In the genomic region with DNA sequence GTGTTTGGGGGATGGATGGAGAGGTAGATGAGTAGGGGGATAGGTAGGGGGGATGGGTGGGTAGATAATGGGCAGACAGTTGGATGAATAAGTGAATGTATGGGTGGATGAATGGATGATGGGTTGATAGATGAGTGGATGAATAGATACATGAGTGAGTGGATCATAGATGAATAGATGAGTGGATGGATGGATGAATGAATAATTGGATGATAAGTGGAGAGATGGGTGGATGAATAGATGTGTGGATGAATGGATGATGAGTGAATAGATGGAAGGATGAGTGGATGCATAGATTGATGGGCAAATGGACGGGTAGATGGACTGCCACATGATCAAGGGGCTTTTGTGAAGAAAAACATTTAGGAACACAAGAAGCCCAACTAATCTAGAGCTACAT, we compare ENCODE assay signal across 18 cellular contexts.
DNase-seq lines count a peak whose midpoint lies in the region; ATAC-seq, FAIRE-seq and TF ChIP-seq lines count a peak whose summit lies in the region.
"Had no signal": no experiment of that assay in that cellular context is flagged by ENCODE, and none has a peak within 500 bp of the region (broad histone marks: within the 10 kb centered on the region; RNA-seq: fewer than 3 reads in every experiment).

No MANE protein-coding gene starts in this region.

- peak overlapping the region; percentile 99 for H2BK120ac ChIP-seq in IMR-90 (ENCODE audit: low read depth, low read length)

- H3K4me1 ChIP-seq in IMR-90 (ENCODE audit: control insufficient read depth, insufficient read depth, low read length), result peaks cover 22% of the 10 kb centered on the region
- H3K4me1 ChIP-seq in astrocyte (ENCODE audit: insufficient read depth, low read length), result peaks cover 3% of the 10 kb centered on the region
- no peaks in the 10 kb centered on the region for H3K4me1 ChIP-seq in smooth muscle cell (ENCODE audit: low read depth)
- H3K4me1 ChIP-seq: BLaER1, Caco-2 had no signal

- H3K4me2 ChIP-seq in IMR-90 (ENCODE audit: low read depth, low read length), result no peak overlapping the region
- peak overlapping the region; percentile 6 for H3K4me2 ChIP-seq in astrocyte (ENCODE audit: low read length)
- H3K4me2 ChIP-seq in smooth muscle cell, result no peak overlapping the region
- H3K4me2 ChIP-seq: BLaER1 had no signal

- CTCF ChIA-PET in IMR-90 (lab: Yijun Ruan, JAX), result no interaction called here

- peak overlapping the region; percentile 73; the same call in 1 of the 2 replicates for H4K5ac ChIP-seq in IMR-90 (ENCODE audit: low read depth, low read length)

- peak overlapping the region; percentile 98 for H4K91ac ChIP-seq in IMR-90 (ENCODE audit: insufficient read depth, low read depth, low read length)

- H2AK5ac ChIP-seq in IMR-90 (ENCODE audit: low read depth, low read length), result peak overlapping the region; percentile 96

- H3K9me3 ChIP-seq in IMR-90 (ENCODE audit: control insufficient read depth, insufficient read depth, low read length) (no peaks in the 10 kb centered on the region), astrocyte (ENCODE audit: insufficient read depth, low read depth, low read length) (no peaks in the 10 kb centered on the region), smooth muscle cell (replicated peaks; ENCODE audit: low read depth) (no peaks in the 10 kb centered on the region)
- H3K9me3 ChIP-seq: BLaER1, Caco-2 had no signal

- no peak for FAIRE-seq in astrocyte (lab: Jason Lieb, UNC)
- FAIRE-seq: GM18507, H54 had no signal

- H2BK5ac ChIP-seq in IMR-90 (ENCODE audit: low read depth, low read length, poor library complexity, severe bottlenecking), result peak overlapping the region; percentile 99

- no TSS peak for BruUV-seq in IMR-90 (replicated peaks; lab: Mats Ljungman, UMichigan)

- peak overlapping the region; percentile 67 for H2BK15ac ChIP-seq in IMR-90 (ENCODE audit: low read depth, low read length)

- intact Hi-C loops in IMR-90 (cut with micrococcal nuclease), result loop anchor here (5.0 kb wide), 1 partner anchor 133 kb away; the partner anchor contains the start of gene F3

- dilution Hi-C loops in IMR-90 (cut with HindIII; ENCODE audit: low sequenced_read_pairs, unreplicated experiment), result no loop called here

- TF ChIP-seq POLR2A in IMR-90 (IDR thresholded peaks at IDR 0.05; ENCODE audit: low read depth, low read length), result no peak

- H3K23ac ChIP-seq in IMR-90 (ENCODE audit: low read depth, low read length), result peak overlapping the region; percentile 94; the same call in 1 of the 2 replicates

- peaks cover 29% of the 10 kb centered on the region for H3K4me1 Mint-ChIP-seq in astrocyte (ENCODE audit: low read depth, unreplicated experiment)
- H3K4me1 Mint-ChIP-seq: CD8-positive, alpha-beta memory T cell; IgD-negative memory B cell had no signal

- H3K9me3 Mint-ChIP-seq in astrocyte (ENCODE audit: unreplicated experiment), result no peaks in the 10 kb centered on the region
- H3K9me3 Mint-ChIP-seq: IgD-negative memory B cell had no signal

- H3K79me1 ChIP-seq in IMR-90 (ENCODE audit: low read depth in 1 of 2, low read length in 2 of 2), result peaks cover 0 to 17% of the 10 kb centered on the region in 2 experiments; a peak in 1 of 4 replicates

- no peak for ATAC-seq in IMR-90 (ENCODE audit: low read depth)
- ATAC-seq in GM18873 (IDR thresholded peaks at IDR 0.05; ENCODE audit: low FRiP score, unreplicated experiment), result no peak
- ATAC-seq: HCT116 had no signal

- peaks cover 17% of the 10 kb centered on the region for H3K9me1 ChIP-seq in IMR-90 (ENCODE audit: insufficient read depth, low read length)

- peak overlapping the region; percentile 92; the same call in 1 of the 2 replicates for H3K56ac ChIP-seq in IMR-90 (ENCODE audit: extremely low read depth, insufficient read depth, low read length)

- POLR2A ChIA-PET in IMR-90 (lab: Charles Lee; ENCODE audit: unreplicated experiment), result interaction anchor here (1.0 kb wide), 1 partner anchor 133 kb away, joined by 5 read pairs; the partner anchor contains the start of gene F3

- DNase-seq in NCI-H1092 treated with DMSO at 0.1 percent for 48 hours (lab: John Stamatoyannopoulos, UW) (peak; percentile 77), NCI-H1092 (lab: John Stamatoyannopoulos, UW) (no peak), IMR-90 (no peak), astrocyte (ENCODE audit: low read depth) (no peak), smooth muscle cell (lab: John Stamatoyannopoulos, UW; ENCODE audit: unreplicated experiment) (no peak), NAMALWA (ENCODE audit: low spot score) (no peak)
- DNase-seq in activated CD4-positive, alpha-beta T cell treated with anti-CD3 and anti-CD28 coated beads for 4 hours, result no peak
- DNase-seq: AML-193; Caco-2; CD8-positive, alpha-beta memory T cell; GM23248 had no signal

- peak overlapping the region; percentile 96 for H3K14ac ChIP-seq in IMR-90 (replicated peaks; ENCODE audit: low read depth, low read length)

- H4K20me1 ChIP-seq in IMR-90 (ENCODE audit: insufficient read depth, low read length) (no peaks in the 10 kb centered on the region), astrocyte (ENCODE audit: insufficient read depth, low read length) (no peaks in the 10 kb centered on the region), smooth muscle cell (ENCODE audit: low read depth) (no peaks in the 10 kb centered on the region)
- H4K20me1 ChIP-seq: BLaER1 had no signal

- H3K79me2 ChIP-seq in astrocyte (ENCODE audit: insufficient read depth, low read length) (no peaks in the 10 kb centered on the region), smooth muscle cell (ENCODE audit: low read depth) (no peaks in the 10 kb centered on the region)

- no peak overlapping the region for H2AK9ac ChIP-seq in IMR-90 (replicated peaks; ENCODE audit: low read depth, low read length, poor library complexity)

- H3K27me3 Mint-ChIP-seq in astrocyte (ENCODE audit: low read depth, unreplicated experiment), result no peaks in the 10 kb centered on the region

- peak overlapping the region; percentile 98 for H2BK20ac ChIP-seq in IMR-90 (ENCODE audit: low read depth, low read length)

- WGBS in IMR-90 (ENCODE audit: extremely low coverage in 2 of 2, insufficient read length in 1 of 2), 2 experiments, result no CpG with 5 or more reads among the region's 1 CpG
- WGBS in smooth muscle cell (ENCODE audit: low lambda C conversion rate), result 89% methylated on average over 1 of the region's 1 CpG

- H3K4ac ChIP-seq in IMR-90 (ENCODE audit: low read depth, low read length), result peak overlapping the region; percentile 98

- no peaks in the 10 kb centered on the region for H3K36me3 ChIP-seq in IMR-90 (ENCODE audit: control insufficient read depth, insufficient read depth, low read length)
- H3K36me3 ChIP-seq in astrocyte (ENCODE audit: insufficient read depth, low read length), result no peaks in the 10 kb centered on the region
- no peaks in the 10 kb centered on the region for H3K36me3 ChIP-seq in smooth muscle cell (ENCODE audit: low read depth)
- H3K36me3 ChIP-seq: BLaER1 had no signal

- H3K36me3 Mint-ChIP-seq in astrocyte (ENCODE audit: low read depth, unreplicated experiment), result peaks cover 8% of the 10 kb centered on the region
- H3K36me3 Mint-ChIP-seq: IgD-negative memory B cell had no signal

- TF ChIP-seq CTCF in IMR-90 (conservative IDR thresholded peaks at IDR 0.05; ENCODE audit: low read depth, low read length), result no peak
- TF ChIP-seq CTCF in astrocyte (IDR thresholded peaks at IDR 0.05; ENCODE audit: insufficient read depth, low read depth, low read length), result no peak
- TF ChIP-seq CTCF in smooth muscle cell (IDR thresholded peaks at IDR 0.05; ENCODE audit: borderline replicate concordance, insufficient read depth, poor library complexity, severe bottlenecking), result no peak

- peak overlapping the region; percentile 40 to 94 for H4K8ac ChIP-seq in IMR-90 (ENCODE audit: low read depth in 2 of 2, low read length in 2 of 2)

- no peak overlapping the region for H3K27ac Mint-ChIP-seq in astrocyte (ENCODE audit: unreplicated experiment)
- H3K27ac Mint-ChIP-seq: CD8-positive, alpha-beta memory T cell; IgD-negative memory B cell had no signal

- no peak for TF ChIP-seq RAD21 in IMR-90 (IDR thresholded peaks at IDR 0.05; ENCODE audit: low read length)

- in situ Hi-C loops in IMR-90 (cut with MboI; ENCODE audit: low sequenced_read_pairs), result no loop called here

- H3K4me3 ChIP-seq in IMR-90 (ENCODE audit: insufficient read depth, low read depth, low read length), result no peak overlapping the region
- H3K4me3 ChIP-seq in astrocyte (ENCODE audit: insufficient read depth, low read depth, low read length), result no peak overlapping the region
- H3K4me3 ChIP-seq in smooth muscle cell, result no peak overlapping the region
- H3K4me3 ChIP-seq: BLaER1, GM23248 had no signal

- peak overlapping the region; percentile 90; the same call in 1 of the 2 replicates for H3K18ac ChIP-seq in IMR-90 (ENCODE audit: low read depth, low read length)

- H3K27me3 ChIP-seq in IMR-90 (ENCODE audit: control insufficient read depth, insufficient read depth, low read length) (no peaks in the 10 kb centered on the region), astrocyte (ENCODE audit: insufficient read depth, low read length) (no peaks in the 10 kb centered on the region), smooth muscle cell (ENCODE audit: low read depth) (no peaks in the 10 kb centered on the region)
- H3K27me3 ChIP-seq: BLaER1 had no signal

- no peak overlapping the region for H2AFZ ChIP-seq in IMR-90 (replicated peaks; ENCODE audit: low read length, poor library complexity)
- no peak overlapping the region for H2AFZ ChIP-seq in astrocyte (ENCODE audit: low read depth, low read length)
- H2AFZ ChIP-seq in smooth muscle cell (ENCODE audit: low read depth), result no peak overlapping the region
- H2AFZ ChIP-seq: GM23248 had no signal

- H3F3A ChIP-seq in smooth muscle cell (ENCODE audit: low read depth), result peaks cover 10% of the 10 kb centered on the region

- H3K9ac ChIP-seq in IMR-90 (ENCODE audit: low read depth, low read length), result no peak overlapping the region
- H3K9ac ChIP-seq in astrocyte (ENCODE audit: low read length), result no peak overlapping the region
- H3K9ac ChIP-seq in smooth muscle cell (ENCODE audit: low read depth), result no peak overlapping the region
- H3K9ac ChIP-seq: BLaER1, GM23248 had no signal

- no peak overlapping the region for H3K4me3 Mint-ChIP-seq in astrocyte (ENCODE audit: unreplicated experiment)
- H3K4me3 Mint-ChIP-seq: CD8-positive, alpha-beta memory T cell; IgD-negative memory B cell had no signal

- no peak overlapping the region; the same call in 1 of the 2 replicates for H3K27ac ChIP-seq in IMR-90 (ENCODE audit: insufficient read depth, low read length)
- peak overlapping the region; percentile 12 for H3K27ac ChIP-seq in astrocyte (ENCODE audit: low read depth, low read length)
- peak overlapping the region; percentile 79 for H3K27ac ChIP-seq in smooth muscle cell (ENCODE audit: low read depth)
- H3K27ac ChIP-seq: 22Rv1, BLaER1, GM23248 had no signal

TF ChIP-seq in IMR-90, 13 proteins besides CTCF, POLR2A, EP300 and RAD21:
- no peak for TF ChIP-seq FOS (IDR thresholded peaks at IDR 0.05; ENCODE audit: low read depth, low read length)
- no peak for TF ChIP-seq RCOR1 (IDR thresholded peaks at IDR 0.05; ENCODE audit: insufficient replicate concordance, low read length)
- no peak for TF ChIP-seq CEBPB (IDR thresholded peaks at IDR 0.05; ENCODE audit: low read depth, low read length)
- TF ChIP-seq SMC3 (IDR thresholded peaks at IDR 0.05; ENCODE audit: low read depth, low read length), result no peak
TF ChIP-seq in IMR-90: peak in this region for 0.
